In the genomic region with DNA sequence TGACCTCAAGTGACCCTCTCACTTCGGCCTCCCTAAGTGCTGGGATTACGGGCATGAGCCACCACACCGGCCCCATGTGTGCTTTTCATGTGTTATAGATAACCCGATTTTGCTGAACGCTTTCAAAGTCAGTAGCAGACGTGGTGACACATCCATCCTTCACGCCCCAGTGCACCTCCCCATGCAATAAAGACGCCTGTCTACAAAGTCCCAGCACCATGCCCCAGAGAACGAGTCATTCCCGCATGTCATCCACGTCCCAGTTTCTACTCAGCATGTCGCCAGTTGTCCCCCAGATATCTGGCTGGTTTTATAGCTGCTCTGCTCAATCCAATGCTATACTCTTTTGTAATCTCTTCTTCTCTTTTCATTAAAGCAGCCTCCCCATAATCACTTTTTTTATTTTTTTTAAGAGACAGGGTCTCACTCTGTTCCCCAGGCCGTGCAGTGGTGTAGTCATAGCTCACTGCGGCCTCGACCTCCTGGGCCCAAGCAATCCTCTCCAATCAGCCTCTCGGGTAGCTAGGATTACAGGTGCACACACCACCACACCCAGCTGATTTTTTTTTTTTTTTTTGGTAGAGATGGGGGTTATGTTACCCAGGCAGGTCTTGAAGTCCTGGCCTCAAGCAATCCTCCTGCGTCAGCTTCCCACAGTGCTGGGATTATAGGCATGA, we compare ENCODE assay signal across 1 cellular context.
TF ChIP-seq lines count a peak whose summit lies in the region.

No MANE protein-coding gene starts in this region.

TF ChIP-seq in WTC11, 78 proteins besides CTCF, POLR2A, EP300 and RAD21 (continued from another document):
- TF ChIP-seq, protein P1, sequence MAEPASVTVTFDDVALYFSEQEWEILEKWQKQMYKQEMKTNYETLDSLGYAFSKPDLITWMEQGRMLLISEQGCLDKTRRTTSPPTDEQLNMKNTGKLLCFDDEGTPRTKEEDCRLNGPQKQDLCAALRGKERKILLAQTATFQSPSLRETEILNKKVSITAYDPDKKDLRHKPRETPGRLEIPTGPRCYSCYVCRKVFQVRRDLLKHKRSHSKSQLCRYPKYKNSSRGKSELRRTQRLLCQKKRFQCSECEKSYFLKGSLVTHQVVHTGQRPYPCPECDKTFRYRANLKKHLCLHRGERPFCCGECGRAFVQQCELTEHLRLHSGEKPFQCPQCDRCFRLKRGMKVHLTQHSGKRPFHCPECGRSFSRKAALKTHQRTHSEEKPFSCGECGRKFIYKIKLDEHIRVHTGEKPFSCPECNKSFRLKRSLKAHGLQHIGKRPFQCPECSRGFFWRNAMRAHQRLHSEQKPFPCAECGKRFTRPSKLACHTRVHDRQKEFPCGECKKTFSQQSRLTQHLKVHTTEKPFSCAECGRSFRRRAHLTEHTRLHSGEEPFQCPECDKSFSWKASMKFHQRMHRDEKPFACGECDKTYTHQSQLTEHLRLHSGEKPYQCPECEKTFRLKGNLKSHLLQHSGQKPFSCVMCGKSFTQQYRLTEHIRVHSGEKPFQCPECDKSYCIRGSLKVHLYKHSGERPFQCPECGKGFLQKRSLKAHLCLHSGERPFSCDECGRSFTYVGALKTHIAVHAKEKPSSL (CRISPR knock-in tag; conservative IDR thresholded peaks at IDR 0.05): no peak
- TF ChIP-seq KAT7 (CRISPR knock-in tag; IDR thresholded peaks at IDR 0.05; ENCODE audit: borderline replicate concordance) (no peak), ELF4 (CRISPR knock-in tag; IDR thresholded peaks at IDR 0.05; ENCODE audit: low read depth) (no peak), GABPB1 (CRISPR knock-in tag; IDR thresholded peaks at IDR 0.05) (no peak)
- TF ChIP-seq, protein P2, sequence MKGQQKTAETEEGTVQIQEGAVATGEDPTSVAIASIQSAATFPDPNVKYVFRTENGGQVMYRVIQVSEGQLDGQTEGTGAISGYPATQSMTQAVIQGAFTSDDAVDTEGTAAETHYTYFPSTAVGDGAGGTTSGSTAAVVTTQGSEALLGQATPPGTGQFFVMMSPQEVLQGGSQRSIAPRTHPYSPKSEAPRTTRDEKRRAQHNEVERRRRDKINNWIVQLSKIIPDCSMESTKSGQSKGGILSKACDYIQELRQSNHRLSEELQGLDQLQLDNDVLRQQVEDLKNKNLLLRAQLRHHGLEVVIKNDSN (CRISPR knock-in tag; IDR thresholded peaks at IDR 0.05): no peak
- TF ChIP-seq, protein P3, sequence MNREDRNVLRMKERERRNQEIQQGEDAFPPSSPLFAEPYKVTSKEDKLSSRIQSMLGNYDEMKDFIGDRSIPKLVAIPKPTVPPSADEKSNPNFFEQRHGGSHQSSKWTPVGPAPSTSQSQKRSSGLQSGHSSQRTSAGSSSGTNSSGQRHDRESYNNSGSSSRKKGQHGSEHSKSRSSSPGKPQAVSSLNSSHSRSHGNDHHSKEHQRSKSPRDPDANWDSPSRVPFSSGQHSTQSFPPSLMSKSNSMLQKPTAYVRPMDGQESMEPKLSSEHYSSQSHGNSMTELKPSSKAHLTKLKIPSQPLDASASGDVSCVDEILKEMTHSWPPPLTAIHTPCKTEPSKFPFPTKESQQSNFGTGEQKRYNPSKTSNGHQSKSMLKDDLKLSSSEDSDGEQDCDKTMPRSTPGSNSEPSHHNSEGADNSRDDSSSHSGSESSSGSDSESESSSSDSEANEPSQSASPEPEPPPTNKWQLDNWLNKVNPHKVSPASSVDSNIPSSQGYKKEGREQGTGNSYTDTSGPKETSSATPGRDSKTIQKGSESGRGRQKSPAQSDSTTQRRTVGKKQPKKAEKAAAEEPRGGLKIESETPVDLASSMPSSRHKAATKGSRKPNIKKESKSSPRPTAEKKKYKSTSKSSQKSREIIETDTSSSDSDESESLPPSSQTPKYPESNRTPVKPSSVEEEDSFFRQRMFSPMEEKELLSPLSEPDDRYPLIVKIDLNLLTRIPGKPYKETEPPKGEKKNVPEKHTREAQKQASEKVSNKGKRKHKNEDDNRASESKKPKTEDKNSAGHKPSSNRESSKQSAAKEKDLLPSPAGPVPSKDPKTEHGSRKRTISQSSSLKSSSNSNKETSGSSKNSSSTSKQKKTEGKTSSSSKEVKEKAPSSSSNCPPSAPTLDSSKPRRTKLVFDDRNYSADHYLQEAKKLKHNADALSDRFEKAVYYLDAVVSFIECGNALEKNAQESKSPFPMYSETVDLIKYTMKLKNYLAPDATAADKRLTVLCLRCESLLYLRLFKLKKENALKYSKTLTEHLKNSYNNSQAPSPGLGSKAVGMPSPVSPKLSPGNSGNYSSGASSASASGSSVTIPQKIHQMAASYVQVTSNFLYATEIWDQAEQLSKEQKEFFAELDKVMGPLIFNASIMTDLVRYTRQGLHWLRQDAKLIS (CRISPR knock-in tag; IDR thresholded peaks at IDR 0.05; ENCODE audit: borderline replicate concordance): no peak
